Comparison of ENCODE assay signal across 8 cellular contexts in genomic region chr11:126304457-126305072, GRCh38. TPM values are rescaled to one million over a fixed set of nuclear protein-coding genes. Genes with fewer than 3 reads are reported as not detected.
DNase-seq lines count a peak whose midpoint lies in the region; ATAC-seq and TF ChIP-seq lines count a peak whose summit lies in the region.

No MANE protein-coding gene starts in this region.

- H3K27me3 ChIP-seq in IMR-90 (ENCODE audit: control insufficient read depth, insufficient read depth, low read length): no peaks in the 10 kb centered on the region
- no peaks in the 10 kb centered on the region for H3K27me3 ChIP-seq in left lung
- H3K27me3 ChIP-seq in thoracic aorta (replicated peaks; ENCODE audit: insufficient read depth): no peaks in the 10 kb centered on the region

- H3K56ac ChIP-seq in IMR-90 (ENCODE audit: extremely low read depth, insufficient read depth, low read length): peak overlapping the region; percentile 92

- H3K9me1 ChIP-seq in IMR-90 (ENCODE audit: insufficient read depth, low read length): no peaks in the 10 kb centered on the region

- H3K9me3 ChIP-seq in IMR-90 (ENCODE audit: control insufficient read depth, insufficient read depth, low read length) (no peaks in the 10 kb centered on the region), left lung (no peaks in the 10 kb centered on the region), thoracic aorta (no peaks in the 10 kb centered on the region)

- H4K8ac ChIP-seq in IMR-90 (ENCODE audit: low read depth in 2 of 2, low read length in 2 of 2): peak overlapping the region; percentile 94 to 99

- 0 out of 2 replicates have a peak overlapping the region, but pooled peaks have one; percentile 11 for H2BK20ac ChIP-seq in IMR-90 (ENCODE audit: low read depth, low read length)

- 0 out of 3 replicates have a peak overlapping the region, but pooled peaks have one; percentile 27 for H2BK15ac ChIP-seq in IMR-90 (ENCODE audit: low read depth, low read length)

- intact Hi-C loops in IMR-90 (cut with micrococcal nuclease): loop anchor here (1.0 to 10.0 kb wide), 2 partner anchors 14 to 1730 kb away; no protein-coding TSS in a partner anchor
- intact Hi-C loops in left lung (cut with DNase I): no loop called here

- H3K23ac ChIP-seq in IMR-90 (ENCODE audit: low read depth, low read length): peak overlapping the region; percentile 79

- H4K5ac ChIP-seq in IMR-90 (ENCODE audit: low read depth, low read length): peak overlapping the region; percentile 77

- TF ChIP-seq CTCF in IMR-90 (conservative IDR thresholded peaks at IDR 0.05; ENCODE audit: low read depth, low read length): no peak
- no peak for TF ChIP-seq CTCF in astrocyte of the cerebellum (IDR thresholded peaks at IDR 0.05; ENCODE audit: low read depth, low read length, missing control alignments)
- no peak for TF ChIP-seq CTCF in left lung (IDR thresholded peaks at IDR 0.05)
- TF ChIP-seq CTCF in thoracic aorta (IDR thresholded peaks at IDR 0.05): no peak

- H3K4ac ChIP-seq in IMR-90 (ENCODE audit: low read depth, low read length): peak overlapping the region; percentile 69

- DNase-seq in IMR-90: no peak
- no peak for DNase-seq in astrocyte of the cerebellum (ENCODE audit: low read depth)
- DNase-seq in left lung: no peak
- no peak for DNase-seq in thoracic aorta (ENCODE audit: low spot score)
- DNase-seq in NCI-H1048 (lab: John Stamatoyannopoulos, UW): no peak
- no peak for DNase-seq in middle frontal gyrus (ENCODE audit: extremely low spot score, low spot score)
- no peak for DNase-seq in SHP77 treated with DMSO at 0.1 percent for 48 hours (lab: John Stamatoyannopoulos, UW)

- H3K14ac ChIP-seq in IMR-90 (replicated peaks; ENCODE audit: low read depth, low read length): peak overlapping the region; percentile 69; the same call in 1 of the 2 replicates

- H3K4me2 ChIP-seq in IMR-90 (ENCODE audit: low read depth, low read length): peak overlapping the region; percentile 64

- TF ChIP-seq POLR2A in IMR-90 (IDR thresholded peaks at IDR 0.05; ENCODE audit: low read depth, low read length): no peak

- no peak for TF ChIP-seq RAD21 in IMR-90 (IDR thresholded peaks at IDR 0.05; ENCODE audit: low read length)

- H2BK120ac ChIP-seq in IMR-90 (ENCODE audit: low read depth, low read length): 0 out of 2 replicates have a peak overlapping the region, but pooled peaks have one; percentile 0

- POLR2A ChIA-PET in IMR-90 (lab: Charles Lee; ENCODE audit: unreplicated experiment): interaction anchor here (0.9 kb wide), 1 partner anchor 341 kb away, joined by 3 read pairs; no protein-coding TSS in a partner anchor

- 0% methylated on average over 1 of the region's 12 CpGs; no CpG with 5 or more reads in 1 of the 2 experiments for WGBS in IMR-90 (ENCODE audit: extremely low coverage in 2 of 2, insufficient read length in 1 of 2), 2 experiments

- H3K4me1 ChIP-seq in IMR-90 (ENCODE audit: control insufficient read depth, insufficient read depth, low read length) (peaks cover 3% of the 10 kb centered on the region; the same call in 1 of the 2 replicates), left lung (peaks cover 5 to 24% of the 10 kb centered on the region in 2 donors), thoracic aorta (ENCODE audit: control insufficient read depth in 1 of 2, low read depth in 2 of 2) (peaks cover 3 to 15% of the 10 kb centered on the region in 2 donors)

- dilution Hi-C loops in IMR-90 (cut with HindIII; ENCODE audit: low sequenced_read_pairs, unreplicated experiment): no loop called here

- H3K27ac ChIP-seq in IMR-90 (ENCODE audit: insufficient read depth, low read length) (peak overlapping the region; percentile 81; the same call in 1 of the 2 replicates), left lung (peak overlapping the region; percentile 88 to 91), thoracic aorta (peak overlapping the region; percentile 79 to 86)

- CTCF ChIA-PET in IMR-90 (lab: Yijun Ruan, JAX): interaction anchor here (1.2 kb wide), 1 partner anchor 176 kb away, joined by 6 read pairs; no protein-coding TSS in a partner anchor

- H2AK5ac ChIP-seq in IMR-90 (ENCODE audit: low read depth, low read length): peak overlapping the region; percentile 75; the same call in 1 of the 2 replicates

- peaks cover 12 to 23% of the 10 kb centered on the region in 2 experiments for H3K79me1 ChIP-seq in IMR-90 (ENCODE audit: low read depth in 1 of 2, low read length in 2 of 2)

- H4K91ac ChIP-seq in IMR-90 (ENCODE audit: insufficient read depth, low read depth, low read length): peak overlapping the region; percentile 16

- no peak overlapping the region for H3K18ac ChIP-seq in IMR-90 (ENCODE audit: low read depth, low read length)

- peak overlapping the region; percentile 86 for H2AK9ac ChIP-seq in IMR-90 (replicated peaks; ENCODE audit: low read depth, low read length, poor library complexity)

- H3K36me3 ChIP-seq in IMR-90 (ENCODE audit: control insufficient read depth, insufficient read depth, low read length) (0 out of 2 replicates have a peak, but pooled peaks cover 2% of the 10 kb centered on the region), left lung (peaks cover 0 to 9% of the 10 kb centered on the region in 2 donors), thoracic aorta (peaks cover 8% of the 10 kb centered on the region)

- peak overlapping the region; percentile 13 for H2BK5ac ChIP-seq in IMR-90 (ENCODE audit: low read depth, low read length, poor library complexity, severe bottlenecking)

- ATAC-seq in GM19035 (IDR thresholded peaks at IDR 0.05; ENCODE audit: unreplicated experiment): peak; percentile 31
- peak; percentile 31 for ATAC-seq in IMR-90 (ENCODE audit: low read depth)
- ATAC-seq in left lung: peak; percentile 6
- no peak for ATAC-seq in thoracic aorta (ENCODE audit: insufficient number of reproducible peaks, low FRiP score, low read depth)

- no TSS peak for BruUV-seq in IMR-90 (replicated peaks; lab: Mats Ljungman, UMichigan)

- H3K4me3 ChIP-seq in IMR-90 (ENCODE audit: insufficient read depth, low read depth, low read length) (peak overlapping the region; percentile 55), astrocyte of the cerebellum (ENCODE audit: low read depth, low read length) (peak overlapping the region; percentile 73), left lung (peak overlapping the region; percentile 56 to 64), thoracic aorta (peak overlapping the region; percentile 69)

- H4K20me1 ChIP-seq in IMR-90 (ENCODE audit: insufficient read depth, low read length): no peaks in the 10 kb centered on the region

- in situ Hi-C loops in IMR-90 (cut with MboI; ENCODE audit: low sequenced_read_pairs): loop anchor here (10.0 to 25.0 kb wide), 4 partner anchors 300 to 1033 kb away; no protein-coding TSS in a partner anchor
- in situ Hi-C loops in astrocyte of the cerebellum (cut with HindIII; ENCODE audit: low sequenced_read_pairs): no loop called here

- peak overlapping the region; percentile 76 for H3K9ac ChIP-seq in IMR-90 (ENCODE audit: low read depth, low read length)

- peak overlapping the region; percentile 100 for H2AFZ ChIP-seq in IMR-90 (replicated peaks; ENCODE audit: low read length, poor library complexity)

TF ChIP-seq in IMR-90, 13 proteins besides CTCF, POLR2A, EP300 and RAD21 (continues in another document):
- TF ChIP-seq MXI1 (IDR thresholded peaks at IDR 0.05; ENCODE audit: borderline replicate concordance, low read depth, low read length): no peak
- TF ChIP-seq USF2 (IDR thresholded peaks at IDR 0.05; ENCODE audit: low read depth, low read length): no peak
- TF ChIP-seq SMC3 (IDR thresholded peaks at IDR 0.05; ENCODE audit: low read depth, low read length): no peak
- no peak for TF ChIP-seq NFE2L2 (IDR thresholded peaks at IDR 0.05; ENCODE audit: low read depth, low read length)
- no peak for TF ChIP-seq FOS (IDR thresholded peaks at IDR 0.05; ENCODE audit: low read depth, low read length)
- no peak for TF ChIP-seq CEBPB (IDR thresholded peaks at IDR 0.05; ENCODE audit: low read depth, low read length)
- TF ChIP-seq RCOR1 (IDR thresholded peaks at IDR 0.05; ENCODE audit: insufficient replicate concordance, low read length): no peak
- no peak for TF ChIP-seq MAFK (IDR thresholded peaks at IDR 0.05; ENCODE audit: low read depth, low read length)

RNA-seq across cellular contexts. Expression of gene DCPS, which starts 0.7 kb away (rescaled TPM):
- total RNA-seq in IMR-90 (2012; rRNA removed) (18.6 and 19.7 TPM in 2 replicates), left lung (10 to 100 TPM; 16.4 to 18.0 TPM), thoracic aorta (1 to 10 TPM; 8.4 to 9.7 TPM)
- polyA plus RNA-seq in IMR-90 (2012; rRNA removed): 34.8 and 35.0 TPM in 2 replicates
- 26.7 and 31.4 TPM in 2 replicates for polyA plus RNA-seq in IMR-90 (2012; cell fraction: cytosol; rRNA removed)
- polyA plus RNA-seq in IMR-90 (2012; cell fraction: nucleus; rRNA removed; ENCODE audit: low replicate concordance): 12.2 and 12.5 TPM in 2 replicates

RNA-seq across cellular contexts. Expression of gene TIRAP, which starts 21.7 kb away (rescaled TPM):
- total RNA-seq in IMR-90 (2012; rRNA removed) (3.0 and 3.6 TPM in 2 replicates), left lung (10 to 100 TPM in 1 of 2 donors, 1 to 10 TPM in 1; 8.5 to 15.4 TPM), thoracic aorta (10 to 100 TPM; 15.2 to 20.7 TPM)
- 6.4 and 7.4 TPM in 2 replicates for polyA plus RNA-seq in IMR-90 (2012; rRNA removed)
- 4.4 and 5.8 TPM in 2 replicates for polyA plus RNA-seq in IMR-90 (2012; cell fraction: cytosol; rRNA removed)
- polyA plus RNA-seq in IMR-90 (2012; cell fraction: nucleus; rRNA removed; ENCODE audit: low replicate concordance): 5.1 and 8.0 TPM in 2 replicates

RNA-seq across cellular contexts. Expression of gene FOXRED1, which starts 35.6 kb away (rescaled TPM):
- total RNA-seq in IMR-90 (2012; rRNA removed): 15.1 and 15.3 TPM in 2 replicates
- polyA plus RNA-seq in IMR-90 (2012; rRNA removed): 28.3 and 28.8 TPM in 2 replicates
- 15.9 and 25.4 TPM in 2 replicates for polyA plus RNA-seq in IMR-90 (2012; cell fraction: cytosol; rRNA removed)
- 49.6 and 75.7 TPM in 2 replicates for polyA plus RNA-seq in IMR-90 (2012; cell fraction: nucleus; rRNA removed; ENCODE audit: low replicate concordance)
- 10 to 100 TPM; 19.6 to 24.2 TPM for total RNA-seq in left lung
- total RNA-seq in thoracic aorta: 10 to 100 TPM; 22.9 to 27.8 TPM

RNA-seq across cellular contexts. Expression of gene SRPRA, which starts 35.9 kb away (rescaled TPM):
- total RNA-seq in IMR-90 (2012; rRNA removed) (105 and 108 TPM in 2 replicates), left lung (100 to 1,000 TPM; 129 to 154 TPM), thoracic aorta (100 to 1,000 TPM; 125 to 128 TPM)
- 126 and 131 TPM in 2 replicates for polyA plus RNA-seq in IMR-90 (2012; rRNA removed)
- polyA plus RNA-seq in IMR-90 (2012; cell fraction: cytosol; rRNA removed): 88.5 and 95.3 TPM in 2 replicates
- polyA plus RNA-seq in IMR-90 (2012; cell fraction: nucleus; rRNA removed; ENCODE audit: low replicate concordance): 126 and 190 TPM in 2 replicates

RNA-seq across cellular contexts. Expression of gene ST3GAL4, which starts 50.9 kb away (rescaled TPM):
- total RNA-seq in IMR-90 (2012; rRNA removed) (12.5 and 17.0 TPM in 2 replicates), left lung (10 to 100 TPM; 33.1 to 35.9 TPM), thoracic aorta (10 to 100 TPM; 27.7 to 98.0 TPM)
- polyA plus RNA-seq in IMR-90 (2012; rRNA removed): 18.3 and 19.7 TPM in 2 replicates
- polyA plus RNA-seq in IMR-90 (2012; cell fraction: cytosol; rRNA removed): 19.6 and 25.9 TPM in 2 replicates
- 12.5 and 20.7 TPM in 2 replicates for polyA plus RNA-seq in IMR-90 (2012; cell fraction: nucleus; rRNA removed; ENCODE audit: low replicate concordance)
